Comparison of ENCODE assay signal across 23 cellular contexts in the genomic region with DNA sequence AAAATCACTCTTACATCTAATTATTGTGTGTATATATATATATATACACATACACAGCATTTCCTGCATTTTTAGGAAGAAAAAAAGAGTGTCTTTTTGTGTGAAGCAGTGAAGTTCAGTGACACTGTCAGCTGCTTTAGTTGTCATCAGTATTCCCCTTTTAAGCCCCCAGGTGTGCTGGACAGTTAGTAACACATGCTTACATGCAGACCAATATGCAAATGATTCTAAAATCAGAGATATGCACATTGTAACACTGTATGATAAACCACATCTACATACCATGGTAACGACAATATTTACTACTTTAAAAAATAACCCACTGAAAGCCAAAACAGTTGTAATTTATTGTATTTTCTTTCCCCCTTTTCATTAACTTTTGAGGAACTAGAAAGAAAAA. TPM values are rescaled to one million over a fixed set of nuclear protein-coding genes. Genes with fewer than 3 reads are reported as not detected.
DNase-seq lines count a peak whose midpoint lies in the region; ATAC-seq and TF ChIP-seq lines count a peak whose summit lies in the region.
"Had no signal": no experiment of that assay in that cellular context is flagged by ENCODE, and none has a peak within 500 bp of the region (broad histone marks: within the 10 kb centered on the region; RNA-seq: fewer than 3 reads in every experiment).

No MANE protein-coding gene starts in this region.

- no peak for TF ChIP-seq CTCF in SU-DHL-6 (IDR thresholded peaks at IDR 0.05; ENCODE audit: insufficient read depth, low read length, poor library complexity, severe bottlenecking)
- TF ChIP-seq CTCF in GM10266 (IDR thresholded peaks at IDR 0.05; ENCODE audit: control insufficient read depth, insufficient read depth, low read depth, missing control alignments), result no peak
- TF ChIP-seq CTCF in GM23338 (conservative IDR thresholded peaks at IDR 0.05; ENCODE audit: low read depth in 2 of 2), result no peak

- DNase-seq in NCI-H1105 (lab: John Stamatoyannopoulos, UW) (no peak), activated gamma-delta T cell treated with Interleukin-2 at 50 U/mL for 16 hours (no peak), GM10266 (ENCODE audit: extremely low spot score) (no peak), GM23338 (ENCODE audit: low spot score) (no peak)
- DNase-seq: ACHN; Calu3; CD8-positive, alpha-beta T cell; DMS153; GDM1; KG1; NCI-H1105 treated with DMSO at 0.1 percent for 48 hours; NCI-H2029 treated with DMSO at 0.1 percent for 48 hours; NCI-H226; NCI-H524; PC-9; SIG-M5; SK-N-SH had no signal

- H3K36me3 Mint-ChIP-seq in GM23338 (ENCODE audit: low read depth), result no peaks in the 10 kb centered on the region
- H3K36me3 Mint-ChIP-seq: CD8-positive, alpha-beta T cell had no signal

- H3K4me3 Mint-ChIP-seq in GM23338, result no peak overlapping the region
- H3K4me3 Mint-ChIP-seq: CD8-positive, alpha-beta T cell had no signal

- no peak overlapping the region for H3K27ac Mint-ChIP-seq in GM23338
- H3K27ac Mint-ChIP-seq: CD8-positive, alpha-beta T cell had no signal

- H3K27ac ChIP-seq in SU-DHL-6 (ENCODE audit: low read depth, low read length), result peak overlapping the region; percentile 81
- no peak overlapping the region for H3K27ac ChIP-seq in GM23338 (ENCODE audit: low read depth)
- H3K27ac ChIP-seq: BLaER1, PC-9, RWPE1 had no signal

- H3F3A ChIP-seq in SU-DHL-6 (ENCODE audit: insufficient read depth) (peaks cover 5% of the 10 kb centered on the region; the same call in 1 of the 2 replicates), GM23338 (replicated peaks; ENCODE audit: low read depth) (no peaks in the 10 kb centered on the region)

- H4K20me1 ChIP-seq in SU-DHL-6 (ENCODE audit: low read depth, low read length) (no peaks in the 10 kb centered on the region), GM23338 (replicated peaks; ENCODE audit: insufficient read depth) (no peaks in the 10 kb centered on the region)
- H4K20me1 ChIP-seq: BLaER1 had no signal

- no peak overlapping the region for H3K9ac ChIP-seq in SU-DHL-6 (ENCODE audit: low read length)
- H3K9ac ChIP-seq: BLaER1, SK-N-SH had no signal

- no peaks in the 10 kb centered on the region for H3K4me1 ChIP-seq in GM23338 (ENCODE audit: insufficient read depth)
- H3K4me1 ChIP-seq: BLaER1 had no signal

- no peaks in the 10 kb centered on the region for H3K27me3 ChIP-seq in SU-DHL-6 (ENCODE audit: low read length)
- no peaks in the 10 kb centered on the region for H3K27me3 ChIP-seq in GM23338 (ENCODE audit: insufficient read depth)
- H3K27me3 ChIP-seq: BLaER1 had no signal

- H3K9me2 ChIP-seq in SU-DHL-6 (replicated peaks; ENCODE audit: insufficient read depth, low read length) (no peaks in the 10 kb centered on the region), GM23338 (ENCODE audit: insufficient read depth) (no peaks in the 10 kb centered on the region)
- H3K9me2 ChIP-seq: SK-N-SH had no signal

- H3K9me3 Mint-ChIP-seq in GM23338, result no peaks in the 10 kb centered on the region
- H3K9me3 Mint-ChIP-seq: CD8-positive, alpha-beta T cell had no signal

- H3K27me3 Mint-ChIP-seq in GM23338 (ENCODE audit: insufficient read depth, low read depth, poor library complexity), result peaks cover 5% of the 10 kb centered on the region

- ATAC-seq in GM19351 (IDR thresholded peaks at IDR 0.05; ENCODE audit: unreplicated experiment) (peak; percentile 60), HG03175 (IDR thresholded peaks at IDR 0.05; ENCODE audit: unreplicated experiment) (peak; percentile 62), GM23338 (no peak)
- ATAC-seq: CD8-positive, alpha-beta T cell; HCT116 had no signal

- H3K36me3 ChIP-seq in SU-DHL-6 (ENCODE audit: low read length) (no peaks in the 10 kb centered on the region), GM23338 (ENCODE audit: insufficient read depth) (no peaks in the 10 kb centered on the region)
- H3K36me3 ChIP-seq: BLaER1 had no signal

- H3K9me3 ChIP-seq in SU-DHL-6 (ENCODE audit: insufficient read depth, low read length), result no peaks in the 10 kb centered on the region
- H3K9me3 ChIP-seq: BLaER1, SK-N-SH had no signal

- H3K4me3 ChIP-seq in SU-DHL-6 (ENCODE audit: insufficient read depth, low read length, poor library complexity, severe bottlenecking) (peak overlapping the region; percentile 5), GM23338 (no peak overlapping the region)
- H3K4me3 ChIP-seq: BLaER1, PC-9 had no signal

- no peak overlapping the region for H2AFZ ChIP-seq in SU-DHL-6 (ENCODE audit: low read depth, low read length, severe bottlenecking)
- H2AFZ ChIP-seq in GM23338, result no peak overlapping the region
- H2AFZ ChIP-seq: PC-9 had no signal

- H3K79me2 ChIP-seq in SU-DHL-6 (ENCODE audit: insufficient read depth, low read length), result no peaks in the 10 kb centered on the region
- no peaks in the 10 kb centered on the region for H3K79me2 ChIP-seq in GM23338 (replicated peaks; ENCODE audit: insufficient read depth)

- H3K4me1 Mint-ChIP-seq in GM23338, result peaks cover 13% of the 10 kb centered on the region

- H3K4me2 ChIP-seq in SU-DHL-6 (ENCODE audit: low read depth, low read length, poor library complexity, severe bottlenecking) (peak overlapping the region; percentile 79), GM23338 (no peak overlapping the region)
- H3K4me2 ChIP-seq: BLaER1, PC-9, SK-N-SH had no signal

TF ChIP-seq in GM23338, 12 proteins besides CTCF, POLR2A, EP300 and RAD21 (continues in another document):
- TF ChIP-seq JUNB (IDR thresholded peaks at IDR 0.05; ENCODE audit: unreplicated experiment) (no peak), EZH2 (IDR thresholded peaks at IDR 0.05; ENCODE audit: low read depth, unreplicated experiment) (no peak), ZNF331 (CRISPR knock-in tag; IDR thresholded peaks at IDR 0.05; ENCODE audit: low read depth) (no peak), POLR2AphosphoS5 (IDR thresholded peaks at IDR 0.05; ENCODE audit: low read depth) (no peak), NANOG (IDR thresholded peaks at IDR 0.05; ENCODE audit: borderline replicate concordance) (no peak), EZH2phosphoT487 (IDR thresholded peaks at IDR 0.05; ENCODE audit: unreplicated experiment) (no peak), STAT1 (IDR thresholded peaks at IDR 0.05; ENCODE audit: unreplicated experiment) (no peak), ZNF114 (CRISPR knock-in tag; IDR thresholded peaks at IDR 0.05) (no peak), CREB1 (CRISPR knock-in tag; IDR thresholded peaks at IDR 0.05; ENCODE audit: low read depth) (no peak)
- TF ChIP-seq, protein P1, sequence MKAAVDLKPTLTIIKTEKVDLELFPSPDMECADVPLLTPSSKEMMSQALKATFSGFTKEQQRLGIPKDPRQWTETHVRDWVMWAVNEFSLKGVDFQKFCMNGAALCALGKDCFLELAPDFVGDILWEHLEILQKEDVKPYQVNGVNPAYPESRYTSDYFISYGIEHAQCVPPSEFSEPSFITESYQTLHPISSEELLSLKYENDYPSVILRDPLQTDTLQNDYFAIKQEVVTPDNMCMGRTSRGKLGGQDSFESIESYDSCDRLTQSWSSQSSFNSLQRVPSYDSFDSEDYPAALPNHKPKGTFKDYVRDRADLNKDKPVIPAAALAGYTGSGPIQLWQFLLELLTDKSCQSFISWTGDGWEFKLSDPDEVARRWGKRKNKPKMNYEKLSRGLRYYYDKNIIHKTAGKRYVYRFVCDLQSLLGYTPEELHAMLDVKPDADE (IDR thresholded peaks at IDR 0.05), result no peak
- TF ChIP-seq, protein P2, sequence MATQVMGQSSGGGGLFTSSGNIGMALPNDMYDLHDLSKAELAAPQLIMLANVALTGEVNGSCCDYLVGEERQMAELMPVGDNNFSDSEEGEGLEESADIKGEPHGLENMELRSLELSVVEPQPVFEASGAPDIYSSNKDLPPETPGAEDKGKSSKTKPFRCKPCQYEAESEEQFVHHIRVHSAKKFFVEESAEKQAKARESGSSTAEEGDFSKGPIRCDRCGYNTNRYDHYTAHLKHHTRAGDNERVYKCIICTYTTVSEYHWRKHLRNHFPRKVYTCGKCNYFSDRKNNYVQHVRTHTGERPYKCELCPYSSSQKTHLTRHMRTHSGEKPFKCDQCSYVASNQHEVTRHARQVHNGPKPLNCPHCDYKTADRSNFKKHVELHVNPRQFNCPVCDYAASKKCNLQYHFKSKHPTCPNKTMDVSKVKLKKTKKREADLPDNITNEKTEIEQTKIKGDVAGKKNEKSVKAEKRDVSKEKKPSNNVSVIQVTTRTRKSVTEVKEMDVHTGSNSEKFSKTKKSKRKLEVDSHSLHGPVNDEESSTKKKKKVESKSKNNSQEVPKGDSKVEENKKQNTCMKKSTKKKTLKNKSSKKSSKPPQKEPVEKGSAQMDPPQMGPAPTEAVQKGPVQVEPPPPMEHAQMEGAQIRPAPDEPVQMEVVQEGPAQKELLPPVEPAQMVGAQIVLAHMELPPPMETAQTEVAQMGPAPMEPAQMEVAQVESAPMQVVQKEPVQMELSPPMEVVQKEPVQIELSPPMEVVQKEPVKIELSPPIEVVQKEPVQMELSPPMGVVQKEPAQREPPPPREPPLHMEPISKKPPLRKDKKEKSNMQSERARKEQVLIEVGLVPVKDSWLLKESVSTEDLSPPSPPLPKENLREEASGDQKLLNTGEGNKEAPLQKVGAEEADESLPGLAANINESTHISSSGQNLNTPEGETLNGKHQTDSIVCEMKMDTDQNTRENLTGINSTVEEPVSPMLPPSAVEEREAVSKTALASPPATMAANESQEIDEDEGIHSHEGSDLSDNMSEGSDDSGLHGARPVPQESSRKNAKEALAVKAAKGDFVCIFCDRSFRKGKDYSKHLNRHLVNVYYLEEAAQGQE (IDR thresholded peaks at IDR 0.05; ENCODE audit: unreplicated experiment), result no peak

RNA-seq across cellular contexts. Expression of a gene that starts 16.9 kb away (rescaled TPM):
- 5.2 and 9.5 TPM in 2 replicates for total RNA-seq in GM23338 (2014; rRNA removed; shearing (Covaris generic))
- 7.1 and 7.8 TPM in 2 replicates for polyA plus RNA-seq in GM23338 (2016; fragmentation: Nextera tagmentation; extraction: Ambion mirVana)
- total RNA-seq: Calu3; CD8-positive, alpha-beta T cell had no signal
